In genomic region chr7:140625908-140626868, GRCh38 we compare ENCODE assay signal across 9 cellular contexts. TPM values are rescaled to one million over a fixed set of nuclear protein-coding genes. Genes with fewer than 3 reads are reported as not detected.
DNase-seq lines count a peak whose midpoint lies in the region; ATAC-seq, FAIRE-seq and TF ChIP-seq lines count a peak whose summit lies in the region.
"Had no signal": no experiment of that assay in that cellular context is flagged by ENCODE, and none has a peak within 500 bp of the region (broad histone marks: within the 10 kb centered on the region; RNA-seq: fewer than 3 reads in every experiment).

No MANE protein-coding gene starts in this region.

- H3K27ac ChIP-seq in breast epithelium = peak overlapping the region; percentile 56 to 86
- H3K27ac ChIP-seq in kidney (ENCODE audit: low read depth in 2 of 2, low read length in 2 of 2) = peak overlapping the region in 1 of 2 donors; percentile 62
- H3K27ac ChIP-seq in subcutaneous abdominal adipose tissue (ENCODE audit: low read depth, low read length) = peak overlapping the region; percentile 47
- H3K27ac ChIP-seq: C4-2B had no signal

- H3K4me1 Mint-ChIP-seq in activated CD8-positive, alpha-beta memory T cell treated with anti-CD3 and anti-CD28 coated beads, Interleukin-2, amount 10 ng/mL, durations not matched to agents 7 days and 5 days = no peaks in the 10 kb centered on the region

- no peak for ATAC-seq in activated CD8-positive, alpha-beta memory T cell treated with anti-CD3 and anti-CD28 coated beads, Interleukin-2, amount 10 ng/mL, durations not matched to agents 7 days and 5 days
- ATAC-seq in HG03159 (IDR thresholded peaks at IDR 0.05; ENCODE audit: unreplicated experiment) = no peak

- no peaks in the 10 kb centered on the region for H3K36me3 ChIP-seq in breast epithelium
- no peaks in the 10 kb centered on the region for H3K36me3 ChIP-seq in kidney (ENCODE audit: control insufficient read depth in 1 of 2, insufficient read depth in 2 of 2, low read length in 2 of 2)
- no peaks in the 10 kb centered on the region for H3K36me3 ChIP-seq in subcutaneous abdominal adipose tissue (ENCODE audit: control insufficient read depth in 5 of 5, insufficient read depth in 5 of 5, low read length in 5 of 5)

- no peak overlapping the region for H3K27ac Mint-ChIP-seq in activated CD8-positive, alpha-beta memory T cell treated with anti-CD3 and anti-CD28 coated beads, Interleukin-2, amount 10 ng/mL, durations not matched to agents 7 days and 5 days

- TF ChIP-seq CTCF in breast epithelium (IDR thresholded peaks at IDR 0.05) (no peak), kidney (IDR thresholded peaks at IDR 0.05; ENCODE audit: borderline replicate concordance, extremely low read depth, insufficient read depth) (no peak)

- peak; percentile 43 for DNase-seq in NCI-H82 (lab: John Stamatoyannopoulos, UW)
- DNase-seq in NCI-H82 treated with DMSO at 0.1 percent for 48 hours (lab: John Stamatoyannopoulos, UW; ENCODE audit: unreplicated experiment) = no peak
- DNase-seq in breast epithelium (ENCODE audit: low spot score in 2 of 2) = peak; percentile 73 to 79
- peak; percentile 94 for DNase-seq in kidney
- no peak for DNase-seq in activated CD8-positive, alpha-beta memory T cell treated with anti-CD3 and anti-CD28 coated beads, Interleukin-2, amount 10 ng/mL, durations not matched to agents 7 days and 5 days
- DNase-seq in activated CD4-positive, alpha-beta T cell treated with anti-CD3 and anti-CD28 coated beads, Interleukin-2, amount 50 U/mL, for 1 hour = no peak

- FAIRE-seq in kidney (lab: Jason Lieb, UNC) = no peak

- H3K9me3 Mint-ChIP-seq in activated CD8-positive, alpha-beta memory T cell treated with anti-CD3 and anti-CD28 coated beads, Interleukin-2, amount 10 ng/mL, durations not matched to agents 7 days and 5 days (ENCODE audit: low read depth) = no peaks in the 10 kb centered on the region

- CTCF ChIA-PET in activated CD8-positive, alpha-beta memory T cell treated with anti-CD3 and anti-CD28 coated beads, Interleukin-2, amount 10 ng/mL, durations not matched to agents 7 days and 5 days (lab: Charles Lee) = no interaction called here

- H3K4me1 ChIP-seq in breast epithelium (peaks cover 0 to 5% of the 10 kb centered on the region in 2 donors), kidney (ENCODE audit: control insufficient read depth in 1 of 2, insufficient read depth in 1 of 2, low read depth in 1 of 2, low read length in 2 of 2) (peaks cover 0 to 11% of the 10 kb centered on the region in 2 donors), subcutaneous abdominal adipose tissue (ENCODE audit: control insufficient read depth in 5 of 5, insufficient read depth in 5 of 5, low read length in 5 of 5) (peaks cover 13 to 61% (median 35%) of the 10 kb centered on the region in 5 donors)

- TF ChIP-seq POLR2A in breast epithelium (IDR thresholded peaks at IDR 0.05) = no peak

- intact Hi-C loops in breast epithelium (cut with DNase I; ENCODE audit: low total_unique reads) (no loop called here), kidney (cut with DNase I) (no loop called here)

- no peaks in the 10 kb centered on the region for H3K27me3 ChIP-seq in breast epithelium
- no peaks in the 10 kb centered on the region for H3K27me3 ChIP-seq in subcutaneous abdominal adipose tissue (ENCODE audit: control insufficient read depth in 5 of 5, insufficient read depth in 4 of 5, low read length in 5 of 5)

- peak overlapping the region in 1 of 3 donors; percentile 11 for H3K4me3 ChIP-seq in breast epithelium
- H3K4me3 ChIP-seq in kidney (ENCODE audit: low read length in 2 of 2) = no peak overlapping the region
- peak overlapping the region in 2 of 5 donors; percentile 2 to 25 for H3K4me3 ChIP-seq in subcutaneous abdominal adipose tissue (ENCODE audit: low read depth in 1 of 5, low read length in 5 of 5)

- no peaks in the 10 kb centered on the region for H3K9me3 ChIP-seq in breast epithelium
- no peaks in the 10 kb centered on the region for H3K9me3 ChIP-seq in kidney (ENCODE audit: control insufficient read depth in 1 of 2, low read length in 2 of 2)
- H3K9me3 ChIP-seq in subcutaneous abdominal adipose tissue (ENCODE audit: control insufficient read depth in 5 of 5, low read length in 5 of 5) = no peaks in the 10 kb centered on the region

- H3K9ac ChIP-seq in kidney (ENCODE audit: low read length in 2 of 2) = no peak overlapping the region
- peak overlapping the region in 1 of 5 donors; percentile 7 for H3K9ac ChIP-seq in subcutaneous abdominal adipose tissue (ENCODE audit: low read length in 5 of 5)

- H3K4me3 Mint-ChIP-seq in activated CD8-positive, alpha-beta memory T cell treated with anti-CD3 and anti-CD28 coated beads, Interleukin-2, amount 10 ng/mL, durations not matched to agents 7 days and 5 days = no peak overlapping the region

- peaks cover 30% of the 10 kb centered on the region for H3K27me3 Mint-ChIP-seq in activated CD8-positive, alpha-beta memory T cell treated with anti-CD3 and anti-CD28 coated beads, Interleukin-2, amount 10 ng/mL, durations not matched to agents 7 days and 5 days

- H3K36me3 Mint-ChIP-seq in activated CD8-positive, alpha-beta memory T cell treated with anti-CD3 and anti-CD28 coated beads, Interleukin-2, amount 10 ng/mL, durations not matched to agents 7 days and 5 days = no peaks in the 10 kb centered on the region

RNA-seq across cellular contexts. Expression of gene DENND2A, which starts 14.4 kb away (rescaled TPM):
- total RNA-seq in breast epithelium = 10 to 100 TPM in 1 of 3 donors, 1 to 10 TPM in 2; 6.9 to 13.1 (median 7.6) TPM
- total RNA-seq in kidney = 18.0 TPM
- 6.5 TPM for polyA plus RNA-seq in kidney (ENCODE audit: insufficient read depth, low read depth, low replicate concordance)
- total RNA-seq in activated CD8-positive, alpha-beta memory T cell treated with anti-CD3 and anti-CD28 coated beads, Interleukin-2, amount 10 ng/mL, durations not matched to agents 7 days and 5 days = under 1 TPM in 1 of 2 experiments, not detected in 1; 0.32 TPM

RNA-seq across cellular contexts. Expression of gene ADCK2, which starts 46.6 kb away (rescaled TPM):
- 10 to 100 TPM; 21.8 to 31.9 (median 23.6) TPM for total RNA-seq in breast epithelium
- total RNA-seq in kidney = 18.7 TPM
- polyA plus RNA-seq in kidney (ENCODE audit: insufficient read depth, low read depth, low replicate concordance) = 18.8 TPM
- 10 to 100 TPM; 18.3 to 23.2 TPM for total RNA-seq in activated CD8-positive, alpha-beta memory T cell treated with anti-CD3 and anti-CD28 coated beads, Interleukin-2, amount 10 ng/mL, durations not matched to agents 7 days and 5 days

Comparison
In these comparisons a context has a peak if more than half of its experiments do, and no peak if none do; other contexts are left out.
1. DNase-seq: peak in NCI-H82 (single experiment), breast epithelium (2 of 2) and kidney (single experiment); none in NCI-H82 treated with DMSO at 0.1 percent for 48 hours (single experiment), activated CD8-positive, alpha-beta memory T cell treated with anti-CD3 and anti-CD28 coated beads, Interleukin-2, amount 10 ng/mL, durations not matched to agents 7 days and 5 days (single experiment) and activated CD4-positive, alpha-beta T cell treated with anti-CD3 and anti-CD28 coated beads, Interleukin-2, amount 50 U/mL, for 1 hour (single experiment).
2. RNA of gene DENND2A, which starts 14.4 kb away (total RNA-seq): 18.0 TPM in kidney (single experiment) and 6.9 to 13.1 TPM in breast epithelium; 0.32 TPM in activated CD8-positive, alpha-beta memory T cell treated with anti-CD3 and anti-CD28 coated beads, Interleukin-2, amount 10 ng/mL, durations not matched to agents 7 days and 5 days; every median in the first group is over 4 times any median in the second.